In the genomic region with DNA sequence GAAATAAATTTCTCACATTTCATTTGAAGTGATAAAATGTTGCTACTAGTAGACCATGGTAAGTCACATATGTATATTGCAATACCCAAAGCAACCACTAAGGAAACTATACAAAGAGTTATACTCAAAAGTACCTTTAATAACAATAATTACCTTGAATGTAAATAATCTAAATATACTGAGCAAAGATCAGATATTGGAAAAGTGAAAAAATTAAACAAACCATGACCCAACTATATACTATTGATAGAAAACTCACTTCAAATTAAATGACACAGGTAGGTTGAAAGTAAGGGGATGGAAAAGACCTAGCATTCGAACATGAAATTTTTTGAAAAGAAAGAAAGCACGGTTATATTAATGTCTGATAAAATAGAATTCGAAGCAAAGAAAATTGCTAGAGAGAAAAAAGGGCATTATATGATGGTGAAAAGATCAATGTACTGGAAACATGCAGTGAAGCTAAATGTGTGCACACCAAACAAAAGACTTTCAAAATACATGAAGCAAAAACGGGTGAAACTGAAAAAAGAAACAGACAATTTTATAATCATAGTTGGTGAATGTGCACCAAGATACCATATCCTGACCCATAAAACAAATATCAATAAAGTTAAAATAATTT, we compare ENCODE assay signal across 1 cellular context.
TF ChIP-seq lines count a peak whose summit lies in the region.

No MANE protein-coding gene starts in this region.

TF ChIP-seq in HepG2, 621 proteins besides CTCF, POLR2A, EP300 and RAD21:
- TF ChIP-seq, protein P1, sequence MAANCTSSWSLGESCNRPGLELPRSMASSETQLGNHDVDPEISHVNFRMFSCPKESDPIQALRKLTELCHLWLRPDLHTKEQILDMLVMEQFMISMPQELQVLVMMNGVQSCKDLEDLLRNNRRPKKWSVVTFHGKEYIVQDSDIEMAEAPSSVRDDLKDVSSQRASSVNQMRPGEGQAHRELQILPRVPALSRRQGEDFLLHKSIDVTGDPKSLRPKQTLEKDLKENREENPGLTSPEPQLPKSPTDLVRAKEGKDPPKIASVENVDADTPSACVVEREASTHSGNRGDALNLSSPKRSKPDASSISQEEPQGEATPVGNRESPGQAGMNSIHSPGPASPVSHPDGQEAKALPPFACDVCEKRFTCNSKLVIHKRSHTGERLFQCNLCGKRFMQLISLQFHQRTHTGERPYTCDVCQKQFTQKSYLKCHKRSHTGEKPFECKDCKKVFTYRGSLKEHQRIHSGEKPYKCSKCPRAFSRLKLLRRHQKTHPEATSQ (CRISPR knock-in tag; IDR thresholded peaks at IDR 0.05; ENCODE audit: borderline replicate concordance), result no peak
- TF ChIP-seq, protein P2, sequence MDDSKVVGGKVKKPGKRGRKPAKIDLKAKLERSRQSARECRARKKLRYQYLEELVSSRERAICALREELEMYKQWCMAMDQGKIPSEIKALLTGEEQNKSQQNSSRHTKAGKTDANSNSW (CRISPR knock-in tag; IDR thresholded peaks at IDR 0.05; ENCODE audit: borderline replicate concordance), result no peak
- TF ChIP-seq, protein P3, sequence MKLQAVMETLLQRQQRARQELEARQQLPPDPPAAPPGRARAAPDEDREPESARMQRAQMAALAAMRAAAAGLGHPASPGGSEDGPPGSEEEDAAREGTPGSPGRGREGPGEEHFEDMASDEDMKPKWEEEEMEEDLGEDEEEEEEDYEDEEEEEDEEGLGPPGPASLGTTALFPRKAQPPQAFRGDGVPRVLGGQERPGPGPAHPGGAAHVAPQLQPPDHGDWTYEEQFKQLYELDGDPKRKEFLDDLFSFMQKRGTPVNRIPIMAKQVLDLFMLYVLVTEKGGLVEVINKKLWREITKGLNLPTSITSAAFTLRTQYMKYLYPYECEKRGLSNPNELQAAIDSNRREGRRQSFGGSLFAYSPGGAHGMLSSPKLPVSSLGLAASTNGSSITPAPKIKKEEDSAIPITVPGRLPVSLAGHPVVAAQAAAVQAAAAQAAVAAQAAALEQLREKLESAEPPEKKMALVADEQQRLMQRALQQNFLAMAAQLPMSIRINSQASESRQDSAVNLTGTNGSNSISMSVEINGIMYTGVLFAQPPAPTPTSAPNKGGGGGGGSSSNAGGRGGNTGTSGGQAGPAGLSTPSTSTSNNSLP (IDR thresholded peaks at IDR 0.05; ENCODE audit: low read depth, low read length), result no peak
- TF ChIP-seq NCOA1 (CRISPR knock-in tag; IDR thresholded peaks at IDR 0.05), result no peak
